Comparison of ENCODE assay signal across 1 cellular context in genomic region chr20:62029951-62030350, GRCh38.
TF ChIP-seq lines count a peak whose summit lies in the region.

No MANE protein-coding gene starts in this region.

TF ChIP-seq in GM12878, 131 proteins besides CTCF, POLR2A, EP300 and RAD21:
- TF ChIP-seq E4F1 (IDR thresholded peaks at IDR 0.05; ENCODE audit: borderline replicate concordance, partially characterized antibody): no peak
- TF ChIP-seq IKZF1 (conservative IDR thresholded peaks at IDR 0.05): no peak
- no peak for TF ChIP-seq PAX5 (IDR thresholded peaks at IDR 0.05; ENCODE audit: borderline replicate concordance, low read depth, low read length)
- TF ChIP-seq MEF2A (IDR thresholded peaks at IDR 0.05; ENCODE audit: insufficient read depth, low read depth, low read length): no peak
- TF ChIP-seq SMARCA5 (IDR thresholded peaks at IDR 0.05): no peak
- TF ChIP-seq ETV6 (conservative IDR thresholded peaks at IDR 0.05 in 1 of 2, IDR thresholded peaks at IDR 0.05 in 1 of 2; ENCODE audit: borderline replicate concordance in 1 of 2, low read depth in 1 of 2): no peak
- TF ChIP-seq TCF3 (IDR thresholded peaks at IDR 0.05; ENCODE audit: borderline replicate concordance, insufficient read depth, low read depth, low read length): no peak
- no peak for TF ChIP-seq TARDBP (IDR thresholded peaks at IDR 0.05; ENCODE audit: borderline replicate concordance)
- TF ChIP-seq BACH1 (IDR thresholded peaks at IDR 0.05; ENCODE audit: borderline replicate concordance): no peak
